Comparison of ENCODE assay signal across 1 cellular context in genomic region chr11:121483805-121484478, GRCh38.
TF ChIP-seq lines count a peak whose summit lies in the region.

No MANE protein-coding gene starts in this region.

TF ChIP-seq in H1, 55 proteins besides CTCF, POLR2A, EP300 and RAD21:
- TF ChIP-seq EGR1 (IDR thresholded peaks at IDR 0.05; ENCODE audit: borderline replicate concordance, low read depth, low read length) = no peak
